ENCODE assay signal across 17 cellular contexts in the genomic region with DNA sequence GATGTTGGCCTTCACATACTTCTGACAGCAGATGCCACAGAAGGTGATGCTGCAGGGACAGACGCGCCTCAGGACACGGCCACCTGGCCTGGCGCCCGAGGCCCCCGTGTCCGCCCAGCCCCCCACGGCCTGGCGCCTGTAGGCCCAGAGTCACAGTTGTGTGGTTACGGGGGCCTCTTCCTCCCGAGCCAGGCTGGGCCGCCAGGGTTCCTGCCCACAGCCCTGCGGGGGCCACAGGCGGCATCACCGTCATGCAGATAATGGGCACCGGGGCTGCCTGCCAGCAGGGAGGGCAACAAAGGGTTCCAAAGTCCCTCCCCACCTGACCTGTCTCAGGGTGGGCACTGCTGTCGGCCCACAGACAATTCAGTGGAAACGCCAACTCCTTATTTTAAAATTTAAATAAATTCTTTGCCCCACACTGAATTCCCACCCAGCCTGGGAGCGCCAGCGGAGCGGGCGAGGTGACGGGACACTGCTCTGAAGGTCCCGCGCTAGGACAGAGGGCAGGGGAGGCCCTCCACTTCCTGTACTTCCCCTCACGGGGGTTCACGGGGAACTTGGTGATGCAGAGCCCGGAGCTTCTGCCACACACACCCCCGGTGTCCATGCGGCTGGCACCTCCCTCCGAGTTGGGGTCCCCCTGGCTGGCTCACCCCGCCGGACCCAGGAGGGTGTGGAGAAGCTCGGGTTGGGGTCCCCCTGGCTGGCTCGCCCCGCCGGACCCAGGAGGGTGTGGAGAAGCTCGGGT.
"Had no signal": no experiment of that assay in that cellular context is flagged by ENCODE, and none has a peak within 500 bp of the region (broad histone marks: within the 10 kb centered on the region; RNA-seq: fewer than 3 reads in every experiment).

No MANE protein-coding gene starts in this region.

- H3K36me3 ChIP-seq: gastroesophageal sphincter, left ventricle myocardium inferior, ovary had no signal

- H3K4me3 ChIP-seq: gastroesophageal sphincter, left ventricle myocardium inferior, lung, ovary had no signal

- H3K9me3 ChIP-seq: gastroesophageal sphincter, left ventricle myocardium inferior, ovary had no signal

- FAIRE-seq: endometrium, kidney, small intestine had no signal

- H3K27ac ChIP-seq: gastroesophageal sphincter, left ventricle myocardium inferior, ovary had no signal

- ATAC-seq: esophagus mucosa, gastroesophageal sphincter, left cardiac atrium, right cardiac atrium had no signal

- DNase-seq: effector memory CD4-positive, alpha-beta T cell; glutamatergic neuron; kidney; left cardiac atrium; left ventricle myocardium inferior; mesenchymal stem cell; midbrain; ovary; small intestine; stimulated activated CD4-positive, alpha-beta T cell treated with anti-CD3 and anti-CD28 coated beads, Interleukin-12 subunit alpha, Interleukin-12 subunit beta, amount 100 ng/mL, for 4 hours; stimulated activated naive CD4-positive, alpha-beta T cell treated with Interleukin-2 at 50 U/mL for 16 hours; trophoblast cell had no signal

- H3K27me3 ChIP-seq: ovary had no signal

- H3K4me1 ChIP-seq: gastroesophageal sphincter had no signal
